ENCODE assay signal across 8 cellular contexts in genomic region chr14:57389646-57390036, GRCh38. TPM values are rescaled to one million over a fixed set of nuclear protein-coding genes. Genes with fewer than 3 reads are reported as not detected.
DNase-seq lines count a peak whose midpoint lies in the region; ATAC-seq and TF ChIP-seq lines count a peak whose summit lies in the region.

No MANE protein-coding gene starts in this region.

- peak overlapping the region; percentile 76 to 98 (median 92) for H3K4me3 ChIP-seq in BLaER1 treated with 17β-estradiol and CSF1 and Interleukin-3, amounts not matched to agents 10 nM and 100 nM
- H3K4me3 ChIP-seq in NT2/D1 (ENCODE audit: insufficient read length, low read depth) (peak overlapping the region; percentile 71), neural cell (ENCODE audit: low read length) (peak overlapping the region; percentile 87)
- H3K4me3 ChIP-seq in effector memory CD4-positive, alpha-beta T cell (ENCODE audit: insufficient read depth, low read depth, low read length, poor library complexity, severe bottlenecking) = peak overlapping the region; percentile 92

- peak overlapping the region; percentile 80 to 99 (median 91) for H3K4me2 ChIP-seq in BLaER1 treated with 17β-estradiol and CSF1 and Interleukin-3, amounts not matched to agents 10 nM and 100 nM
- peak overlapping the region; percentile 86 for H3K4me2 ChIP-seq in neural cell (ENCODE audit: low read length)

- H3K27me3 ChIP-seq in BLaER1 treated with 17β-estradiol and CSF1 and Interleukin-3, amounts not matched to agents 10 nM and 100 nM = no peaks in the 10 kb centered on the region
- H3K27me3 ChIP-seq in NT2/D1 (ENCODE audit: insufficient read depth, insufficient read length) (peaks cover 21% of the 10 kb centered on the region), neural cell (ENCODE audit: insufficient read depth, low read depth, low read length) (no peaks in the 10 kb centered on the region)
- no peaks in the 10 kb centered on the region for H3K27me3 ChIP-seq in effector memory CD4-positive, alpha-beta T cell (replicated peaks; ENCODE audit: control insufficient read depth, insufficient read depth, low read length, poor library complexity, severe bottlenecking)

- no peaks in the 10 kb centered on the region for H3K9me3 ChIP-seq in BLaER1 treated with 17β-estradiol and CSF1 and Interleukin-3, amounts not matched to agents 10 nM and 100 nM (replicated peaks in 1 of 11)
- H3K9me3 ChIP-seq in NT2/D1 (ENCODE audit: insufficient read depth, low read length) (no peaks in the 10 kb centered on the region), neural cell (ENCODE audit: low read length) (no peaks in the 10 kb centered on the region)
- no peaks in the 10 kb centered on the region for H3K9me3 ChIP-seq in effector memory CD4-positive, alpha-beta T cell (ENCODE audit: control insufficient read depth, low read length)

- peaks cover 18 to 39% (median 31%) of the 10 kb centered on the region in 11 experiments; a peak in 21 of 22 replicates for H4K20me1 ChIP-seq in BLaER1 treated with 17β-estradiol and CSF1 and Interleukin-3, amounts not matched to agents 10 nM and 100 nM
- H4K20me1 ChIP-seq in neural cell (ENCODE audit: insufficient read depth) = no peaks in the 10 kb centered on the region

- peaks cover 21 to 46% (median 32%) of the 10 kb centered on the region in 10 experiments for H3K4me1 ChIP-seq in BLaER1 treated with 17β-estradiol and CSF1 and Interleukin-3, amounts not matched to agents 10 nM and 100 nM
- H3K4me1 ChIP-seq in NT2/D1 (ENCODE audit: insufficient read depth, insufficient read length) = no peaks in the 10 kb centered on the region
- no peaks in the 10 kb centered on the region for H3K4me1 ChIP-seq in effector memory CD4-positive, alpha-beta T cell (ENCODE audit: control insufficient read depth, insufficient read depth, low read length, poor library complexity, severe bottlenecking)

- TF ChIP-seq RAD21 in neural cell (conservative IDR thresholded peaks at IDR 0.05) = no peak

- H3K36me3 ChIP-seq in BLaER1 treated with 17β-estradiol and CSF1 and Interleukin-3, amounts not matched to agents 10 nM and 100 nM = peaks cover 0 to 20% (median 0%) of the 10 kb centered on the region in 11 experiments; a peak in 5 of 22 replicates
- H3K36me3 ChIP-seq in NT2/D1 (ENCODE audit: insufficient read depth, insufficient read length, low read length) = peaks cover 13% of the 10 kb centered on the region
- H3K36me3 ChIP-seq in effector memory CD4-positive, alpha-beta T cell (ENCODE audit: control insufficient read depth, insufficient read depth, low read length) = no peaks in the 10 kb centered on the region
- H3K36me3 ChIP-seq in neural cell (ENCODE audit: insufficient read depth, low read length) = no peaks in the 10 kb centered on the region

- DNase-seq in NT2/D1 (ENCODE audit: low read depth, low spot score) (no peak), mesenteric fat pad (ENCODE audit: low spot score) (no peak)
- no peak for DNase-seq in effector memory CD4-positive, alpha-beta T cell

- H3K9me2 ChIP-seq in neural cell (ENCODE audit: insufficient read depth, low read length) = no peaks in the 10 kb centered on the region

- H2AFZ ChIP-seq in neural cell (ENCODE audit: low read depth, low read length) = peak overlapping the region; percentile 93

- no peak for TF ChIP-seq CTCF in neural cell (IDR thresholded peaks at IDR 0.05; ENCODE audit: poor library complexity, severe bottlenecking)

- H3K79me2 ChIP-seq in neural cell (replicated peaks; ENCODE audit: insufficient read depth, low read length) = peaks cover 36% of the 10 kb centered on the region

- H3F3A ChIP-seq in neural cell (ENCODE audit: insufficient read depth, low read length, poor library complexity, severe bottlenecking) = no peaks in the 10 kb centered on the region

- peak; percentile 8 for ATAC-seq in GM19467 (IDR thresholded peaks at IDR 0.05; ENCODE audit: unreplicated experiment)
- no peak for ATAC-seq in GM18907 (IDR thresholded peaks at IDR 0.05; ENCODE audit: unreplicated experiment)
- ATAC-seq in GM21423 (IDR thresholded peaks at IDR 0.05; ENCODE audit: unreplicated experiment) = no peak

- peak overlapping the region; percentile 85 to 96 (median 92) for H3K9ac ChIP-seq in BLaER1 treated with 17β-estradiol and CSF1 and Interleukin-3, amounts not matched to agents 10 nM and 100 nM
- H3K9ac ChIP-seq in NT2/D1 (ENCODE audit: insufficient read length, low read depth) = peak overlapping the region; percentile 66
- peak overlapping the region; percentile 88 for H3K9ac ChIP-seq in neural cell (ENCODE audit: low read length)

- peak overlapping the region; percentile 10 to 89 (median 84); a peak in 21 of 22 replicates for H3K27ac ChIP-seq in BLaER1 treated with 17β-estradiol and CSF1 and Interleukin-3, amounts not matched to agents 10 nM and 100 nM
- H3K27ac ChIP-seq in effector memory CD4-positive, alpha-beta T cell (ENCODE audit: insufficient read depth, low read length, poor library complexity, severe bottlenecking) = peak overlapping the region; percentile 77
- H3K27ac ChIP-seq in neural cell (ENCODE audit: low read length) = peak overlapping the region; percentile 77

- TF ChIP-seq EP300 in neural cell (conservative IDR thresholded peaks at IDR 0.05; ENCODE audit: poor library complexity, severe bottlenecking) = no peak

TF ChIP-seq in neural cell, 6 proteins besides CTCF, POLR2A, EP300 and RAD21:
- TF ChIP-seq SMC3 (conservative IDR thresholded peaks at IDR 0.05; ENCODE audit: poor library complexity) (no peak), POLR2AphosphoS5 (IDR thresholded peaks at IDR 0.05) (no peak), MXI1 (conservative IDR thresholded peaks at IDR 0.05; ENCODE audit: poor library complexity, severe bottlenecking) (no peak), TAF1 (IDR thresholded peaks at IDR 0.05; ENCODE audit: low read depth) (no peak), EZH2 (IDR thresholded peaks at IDR 0.05; ENCODE audit: borderline replicate concordance, insufficient read depth, low read length, poor library complexity, severe bottlenecking) (no peak)
- TF ChIP-seq, protein P1, sequence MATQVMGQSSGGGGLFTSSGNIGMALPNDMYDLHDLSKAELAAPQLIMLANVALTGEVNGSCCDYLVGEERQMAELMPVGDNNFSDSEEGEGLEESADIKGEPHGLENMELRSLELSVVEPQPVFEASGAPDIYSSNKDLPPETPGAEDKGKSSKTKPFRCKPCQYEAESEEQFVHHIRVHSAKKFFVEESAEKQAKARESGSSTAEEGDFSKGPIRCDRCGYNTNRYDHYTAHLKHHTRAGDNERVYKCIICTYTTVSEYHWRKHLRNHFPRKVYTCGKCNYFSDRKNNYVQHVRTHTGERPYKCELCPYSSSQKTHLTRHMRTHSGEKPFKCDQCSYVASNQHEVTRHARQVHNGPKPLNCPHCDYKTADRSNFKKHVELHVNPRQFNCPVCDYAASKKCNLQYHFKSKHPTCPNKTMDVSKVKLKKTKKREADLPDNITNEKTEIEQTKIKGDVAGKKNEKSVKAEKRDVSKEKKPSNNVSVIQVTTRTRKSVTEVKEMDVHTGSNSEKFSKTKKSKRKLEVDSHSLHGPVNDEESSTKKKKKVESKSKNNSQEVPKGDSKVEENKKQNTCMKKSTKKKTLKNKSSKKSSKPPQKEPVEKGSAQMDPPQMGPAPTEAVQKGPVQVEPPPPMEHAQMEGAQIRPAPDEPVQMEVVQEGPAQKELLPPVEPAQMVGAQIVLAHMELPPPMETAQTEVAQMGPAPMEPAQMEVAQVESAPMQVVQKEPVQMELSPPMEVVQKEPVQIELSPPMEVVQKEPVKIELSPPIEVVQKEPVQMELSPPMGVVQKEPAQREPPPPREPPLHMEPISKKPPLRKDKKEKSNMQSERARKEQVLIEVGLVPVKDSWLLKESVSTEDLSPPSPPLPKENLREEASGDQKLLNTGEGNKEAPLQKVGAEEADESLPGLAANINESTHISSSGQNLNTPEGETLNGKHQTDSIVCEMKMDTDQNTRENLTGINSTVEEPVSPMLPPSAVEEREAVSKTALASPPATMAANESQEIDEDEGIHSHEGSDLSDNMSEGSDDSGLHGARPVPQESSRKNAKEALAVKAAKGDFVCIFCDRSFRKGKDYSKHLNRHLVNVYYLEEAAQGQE (IDR thresholded peaks at IDR 0.05; ENCODE audit: borderline replicate concordance) = no peak

RNA-seq across cellular contexts. Expression of gene NAA30, which starts 0.7 kb away (rescaled TPM):
- 21.3 and 26.9 TPM in 2 replicates for polyA plus RNA-seq in neural cell
- 63.8 and 71.9 TPM in 2 replicates for polyA minus RNA-seq in neural cell
- total RNA-seq in mesenteric fat pad = 15.0 TPM
